ENCODE assay signal across 10 cellular contexts in the genomic region with DNA sequence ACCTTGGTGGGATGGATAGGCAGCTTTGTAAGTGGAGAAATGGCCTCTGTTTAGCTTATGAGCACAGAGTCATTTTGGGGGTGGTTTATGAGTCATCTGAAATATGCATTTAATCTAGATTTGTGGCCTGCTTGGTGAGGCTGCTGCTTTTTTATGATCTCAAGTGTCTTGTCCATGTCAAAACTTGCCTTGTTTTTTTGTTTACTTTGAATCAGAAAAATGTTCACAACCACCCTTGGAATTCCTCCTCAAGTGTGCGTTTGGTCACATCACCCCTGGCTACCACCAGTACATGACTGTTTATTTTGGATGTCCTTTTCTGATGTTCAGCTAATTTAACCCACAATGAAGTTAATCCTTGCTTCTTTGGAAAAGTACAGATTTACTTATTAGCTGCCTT.
DNase-seq lines count a peak whose midpoint lies in the region; TF ChIP-seq lines count a peak whose summit lies in the region.
"Had no signal": no experiment of that assay in that cellular context is flagged by ENCODE, and none has a peak within 500 bp of the region (broad histone marks: within the 10 kb centered on the region; RNA-seq: fewer than 3 reads in every experiment).

No MANE protein-coding gene starts in this region.

- TF ChIP-seq CTCF in chondrocyte (IDR thresholded peaks at IDR 0.05) (no peak), osteocyte (IDR thresholded peaks at IDR 0.05) (no peak)

- H3K4me3 Mint-ChIP-seq in chondrocyte (ENCODE audit: unreplicated experiment) (peak overlapping the region; percentile 5), osteocyte (ENCODE audit: unreplicated experiment) (peak overlapping the region; percentile 53)

- peak; percentile 67 for DNase-seq in GM03348 (ENCODE audit: low spot score)
- DNase-seq in M059J (ENCODE audit: low read depth), result peak; percentile 97
- no peak for DNase-seq in chondrocyte (ENCODE audit: low spot score)
- no peak for DNase-seq in osteocyte (ENCODE audit: extremely low spot score, unreplicated experiment)
- DNase-seq in NCI-H1694 (lab: John Stamatoyannopoulos, UW), result no peak
- DNase-seq in T-helper 9 cell, result no peak
- DNase-seq in NK-92 (lab: John Stamatoyannopoulos, UW; ENCODE audit: unreplicated experiment), result no peak
- DNase-seq: anterior cingulate cortex, islet precursor cell, NCI-H1436 had no signal

- H3K27ac Mint-ChIP-seq in chondrocyte (ENCODE audit: unreplicated experiment) (peak overlapping the region; percentile 87), osteocyte (ENCODE audit: unreplicated experiment) (peak overlapping the region; percentile 94)

- H3K36me3 Mint-ChIP-seq in chondrocyte (ENCODE audit: low read depth), result no peaks in the 10 kb centered on the region
- no peaks in the 10 kb centered on the region for H3K36me3 Mint-ChIP-seq in osteocyte (ENCODE audit: unreplicated experiment)

- H3K27me3 Mint-ChIP-seq in chondrocyte (ENCODE audit: low read depth) (no peaks in the 10 kb centered on the region), osteocyte (ENCODE audit: unreplicated experiment) (no peaks in the 10 kb centered on the region)

- H3K9me3 Mint-ChIP-seq in chondrocyte (ENCODE audit: low read depth) (no peaks in the 10 kb centered on the region), osteocyte (ENCODE audit: unreplicated experiment) (no peaks in the 10 kb centered on the region)

- H3K4me1 Mint-ChIP-seq in chondrocyte (ENCODE audit: low read depth) (peaks cover 11% of the 10 kb centered on the region), osteocyte (ENCODE audit: unreplicated experiment) (peaks cover 23% of the 10 kb centered on the region)

Comparison
In these comparisons a context has a peak if more than half of its experiments do, and no peak if none do; other contexts are left out.
1. DNase-seq: peak in GM03348 (single experiment) and M059J (single experiment); none in chondrocyte (single experiment), osteocyte (single experiment), NCI-H1694 (single experiment), T-helper 9 cell (single experiment) and NK-92 (single experiment).